ENCODE assay signal across 8 cellular contexts in the genomic region with DNA sequence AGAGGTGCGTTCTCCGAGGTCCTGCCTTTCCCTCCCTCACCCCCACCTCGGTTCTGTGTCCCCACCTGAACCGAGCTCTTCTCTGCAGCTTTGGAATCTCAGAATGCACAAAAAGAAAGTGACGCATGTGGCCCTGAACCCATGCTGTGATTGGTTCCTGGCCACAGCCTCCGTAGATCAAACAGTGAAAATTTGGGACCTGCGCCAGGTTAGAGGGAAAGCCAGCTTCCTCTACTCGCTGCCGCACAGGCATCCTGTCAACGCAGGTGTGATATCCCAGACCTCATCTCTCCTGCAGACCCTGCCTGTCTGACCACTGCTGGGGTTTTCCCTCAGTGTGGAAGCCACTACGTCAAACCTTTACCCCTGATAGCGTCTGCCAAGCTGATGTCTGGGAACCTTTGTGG. TPM values are rescaled to one million over a fixed set of nuclear protein-coding genes. Genes with fewer than 3 reads are reported as not detected.
DNase-seq lines count a peak whose midpoint lies in the region; ATAC-seq and TF ChIP-seq lines count a peak whose summit lies in the region.

No MANE protein-coding gene starts in this region.

- POLR2A ChIA-PET in activated CD4-positive, alpha-beta T cell treated with anti-CD3 and anti-CD28 coated beads for 36 hours (lab: Charles Lee): interaction anchor here (1.5 to 2.3 kb wide), 2 partner anchors 14 to 20 kb away, joined by 10 to 15 read pairs; partner anchors contain the start of genes ACP2 and DDB2

- ATAC-seq in activated CD4-positive, alpha-beta T cell treated with anti-CD3 and anti-CD28 coated beads for 36 hours: peak; percentile 71
- ATAC-seq in GM18520 (IDR thresholded peaks at IDR 0.05; ENCODE audit: unreplicated experiment) (no peak), HG03432 (IDR thresholded peaks at IDR 0.05; ENCODE audit: unreplicated experiment) (no peak)

- H3K4me3 Mint-ChIP-seq in activated CD4-positive, alpha-beta T cell treated with anti-CD3 and anti-CD28 coated beads for 36 hours: peak overlapping the region; percentile 25
- no peak overlapping the region for H3K4me3 Mint-ChIP-seq in progenitor cell of endocrine pancreas (ENCODE audit: low read depth)

- H3K9me2 ChIP-seq in GM23248 (ENCODE audit: insufficient read depth): no peaks in the 10 kb centered on the region

- peak overlapping the region; percentile 83 for H3K27ac ChIP-seq in GM23248

- peaks cover 31% of the 10 kb centered on the region for H3F3A ChIP-seq in GM23248 (ENCODE audit: insufficient read depth)

- in situ Hi-C loops in GM23248 (cut with MboI): no loop called here

- H3K27me3 Mint-ChIP-seq in activated CD4-positive, alpha-beta T cell treated with anti-CD3 and anti-CD28 coated beads for 36 hours: no peaks in the 10 kb centered on the region
- H3K27me3 Mint-ChIP-seq in progenitor cell of endocrine pancreas: no peaks in the 10 kb centered on the region

- H3K36me3 ChIP-seq in GM23248 (ENCODE audit: low read depth): peaks cover 18% of the 10 kb centered on the region

- H3K4me3 ChIP-seq in GM23248 (no peak overlapping the region; the same call in 1 of the 2 replicates), choroid plexus epithelial cell (ENCODE audit: low read depth, low read length) (peak overlapping the region; percentile 28)

- H4K20me1 ChIP-seq in GM23248 (ENCODE audit: insufficient read depth): no peaks in the 10 kb centered on the region

- intact Hi-C loops in activated CD4-positive, alpha-beta T cell treated with anti-CD3 and anti-CD28 coated beads for 36 hours (cut with DNase I, micrococcal nuclease): no loop called here

- H3K9me3 ChIP-seq in GM23248 (ENCODE audit: low read depth): no peaks in the 10 kb centered on the region

- H3K9ac ChIP-seq in GM23248: peak overlapping the region; percentile 63

- H3K27me3 ChIP-seq in GM23248 (replicated peaks; ENCODE audit: insufficient read depth): no peaks in the 10 kb centered on the region

- H3K4me1 ChIP-seq in GM23248 (ENCODE audit: insufficient read depth): peaks cover 26% of the 10 kb centered on the region

- H3K27ac Mint-ChIP-seq in activated CD4-positive, alpha-beta T cell treated with anti-CD3 and anti-CD28 coated beads for 36 hours: peak overlapping the region; percentile 81
- H3K27ac Mint-ChIP-seq in progenitor cell of endocrine pancreas: peak overlapping the region; percentile 3

- CTCF ChIA-PET in activated CD4-positive, alpha-beta T cell treated with anti-CD3 and anti-CD28 coated beads for 36 hours (lab: Charles Lee): interaction anchor here (0.6 to 2.2 kb wide), 5 partner anchors 13 to 91 kb away, joined by 3 to 13 read pairs (median 4); no protein-coding TSS in a partner anchor

- no peaks in the 10 kb centered on the region for H3K9me3 Mint-ChIP-seq in activated CD4-positive, alpha-beta T cell treated with anti-CD3 and anti-CD28 coated beads for 36 hours (ENCODE audit: low read depth)
- H3K9me3 Mint-ChIP-seq in progenitor cell of endocrine pancreas (ENCODE audit: low read depth): no peaks in the 10 kb centered on the region

- peaks cover 55% of the 10 kb centered on the region for H3K36me3 Mint-ChIP-seq in activated CD4-positive, alpha-beta T cell treated with anti-CD3 and anti-CD28 coated beads for 36 hours (ENCODE audit: low read depth)
- H3K36me3 Mint-ChIP-seq in progenitor cell of endocrine pancreas (ENCODE audit: insufficient read depth): peaks cover 2% of the 10 kb centered on the region

- H2AFZ ChIP-seq in GM23248: peak overlapping the region; percentile 49; the same call in 1 of the 2 replicates

- H3K4me1 Mint-ChIP-seq in activated CD4-positive, alpha-beta T cell treated with anti-CD3 and anti-CD28 coated beads for 36 hours: peaks cover 28% of the 10 kb centered on the region
- no peaks in the 10 kb centered on the region for H3K4me1 Mint-ChIP-seq in progenitor cell of endocrine pancreas (ENCODE audit: low read depth)

- no peak for DNase-seq in GM23248
- DNase-seq in activated CD4-positive, alpha-beta T cell treated with anti-CD3 and anti-CD28 coated beads for 36 hours: peak; percentile 62
- DNase-seq in choroid plexus epithelial cell (ENCODE audit: low read depth): peak; percentile 65
- no peak for DNase-seq in progenitor cell of endocrine pancreas (ENCODE audit: low spot score, unreplicated experiment)
- DNase-seq in cerebellar nuclear complex (lab: John Stamatoyannopoulos, UW): no peak
- no peak for DNase-seq in MV-4-11 (lab: John Stamatoyannopoulos, UW)

- H3K79me2 ChIP-seq in GM23248 (ENCODE audit: insufficient read depth): no peaks in the 10 kb centered on the region; the same call in 1 of the 2 replicates

- H3K4me2 ChIP-seq in GM23248 (ENCODE audit: unreplicated experiment): peak overlapping the region; percentile 73

- no peak for TF ChIP-seq CTCF in choroid plexus epithelial cell (conservative IDR thresholded peaks at IDR 0.05; ENCODE audit: low read depth, low read length)
- no peak for TF ChIP-seq CTCF in progenitor cell of endocrine pancreas (IDR thresholded peaks at IDR 0.05; ENCODE audit: unreplicated experiment)

- 61 to 62% methylated on average over 12 of the region's 12 CpGs for WGBS in GM23248 (ENCODE audit: low coverage in 1 of 2, low lambda C conversion rate in 2 of 2, missing lambda C conversion rate in 2 of 2), 2 experiments

RNA-seq across cellular contexts. Expression of gene ACP2, which starts 13.9 kb away (rescaled TPM):
- total RNA-seq in GM23248 (2014; rRNA removed; shearing (Covaris generic)): 48.4 and 62.6 TPM in 2 replicates
- polyA plus RNA-seq in GM23248 (2016; fragmentation: Nextera tagmentation; extraction: Ambion mirVana): 29.0 and 30.0 TPM in 2 replicates
- 10 to 100 TPM; 10.2 to 11.2 TPM for total RNA-seq in activated CD4-positive, alpha-beta T cell treated with anti-CD3 and anti-CD28 coated beads for 36 hours
- total RNA-seq in progenitor cell of endocrine pancreas: 58.1 and 60.2 TPM in 2 replicates

RNA-seq across cellular contexts. Expression of gene DDB2, which starts 19.9 kb away (rescaled TPM):
- 24.5 and 34.9 TPM in 2 replicates for total RNA-seq in GM23248 (2014; rRNA removed; shearing (Covaris generic))
- 40.3 and 41.3 TPM in 2 replicates for polyA plus RNA-seq in GM23248 (2016; fragmentation: Nextera tagmentation; extraction: Ambion mirVana)
- total RNA-seq in activated CD4-positive, alpha-beta T cell treated with anti-CD3 and anti-CD28 coated beads for 36 hours: 100 to 1,000 TPM; 159 to 178 TPM
- 31.4 and 32.0 TPM in 2 replicates for total RNA-seq in progenitor cell of endocrine pancreas

RNA-seq across cellular contexts. Expression of gene NR1H3, which starts 23.1 kb away (rescaled TPM):
- 2.7 and 7.2 TPM in 2 replicates for total RNA-seq in GM23248 (2014; rRNA removed; shearing (Covaris generic))
- 4.9 and 5.1 TPM in 2 replicates for polyA plus RNA-seq in GM23248 (2016; fragmentation: Nextera tagmentation; extraction: Ambion mirVana)
- 10 to 100 TPM in 1 of 2 experiments, 1 to 10 TPM in 1; 9.5 to 13.3 TPM for total RNA-seq in activated CD4-positive, alpha-beta T cell treated with anti-CD3 and anti-CD28 coated beads for 36 hours
- total RNA-seq in progenitor cell of endocrine pancreas: 25.8 and 26.7 TPM in 2 replicates

RNA-seq across cellular contexts. Expression of gene MADD, which starts 35.3 kb away (rescaled TPM):
- 17.4 and 20.4 TPM in 2 replicates for total RNA-seq in GM23248 (2014; rRNA removed; shearing (Covaris generic))
- polyA plus RNA-seq in GM23248 (2016; fragmentation: Nextera tagmentation; extraction: Ambion mirVana): 8.6 and 9.9 TPM in 2 replicates
- total RNA-seq in activated CD4-positive, alpha-beta T cell treated with anti-CD3 and anti-CD28 coated beads for 36 hours: 10 to 100 TPM; 54.4 to 67.3 TPM
- 63.8 and 66.5 TPM in 2 replicates for total RNA-seq in progenitor cell of endocrine pancreas

RNA-seq across cellular contexts. Expression of gene PACSIN3, which starts 48.4 kb away (rescaled TPM):
- total RNA-seq in GM23248 (2014; rRNA removed; shearing (Covaris generic)): 13.6 and 17.5 TPM in 2 replicates
- polyA plus RNA-seq in GM23248 (2016; fragmentation: Nextera tagmentation; extraction: Ambion mirVana): 9.7 and 12.6 TPM in 2 replicates
- total RNA-seq in activated CD4-positive, alpha-beta T cell treated with anti-CD3 and anti-CD28 coated beads for 36 hours: 1 to 10 TPM; 4.1 to 5.9 TPM
- total RNA-seq in progenitor cell of endocrine pancreas: 54.1 and 59.6 TPM in 2 replicates

Comparison
In these comparisons a context has a peak if more than half of its experiments do, and no peak if none do; other contexts are left out.
1. DNase-seq: peak in activated CD4-positive, alpha-beta T cell treated with anti-CD3 and anti-CD28 coated beads for 36 hours (single experiment) and choroid plexus epithelial cell (single experiment); none in GM23248 (single experiment), progenitor cell of endocrine pancreas (single experiment), cerebellar nuclear complex (0 of 2) and MV-4-11 (single experiment).